ENCODE assay signal across 8 cellular contexts in the genomic region with DNA sequence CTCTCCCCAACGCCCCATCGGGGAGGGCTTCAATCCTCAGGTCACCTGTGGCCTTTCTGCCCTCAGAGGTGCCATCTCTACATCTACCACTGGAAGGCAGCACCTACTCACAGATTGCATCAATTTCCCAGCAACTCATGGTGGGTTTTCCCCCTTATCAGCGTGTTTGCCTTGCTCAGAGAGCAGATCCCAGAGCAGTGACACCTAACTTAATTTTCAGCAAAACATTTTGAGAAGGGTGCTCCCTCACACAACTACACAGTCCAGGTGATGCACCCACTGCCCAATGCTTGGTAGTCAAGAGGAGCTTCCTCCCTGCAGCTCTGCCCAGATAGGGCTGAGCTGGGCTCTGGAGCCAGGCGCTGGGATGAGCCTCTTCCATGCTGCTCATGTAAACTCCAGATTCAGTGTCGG. TPM values are rescaled to one million over a fixed set of nuclear protein-coding genes. Genes with fewer than 3 reads are reported as not detected.
DNase-seq lines count a peak whose midpoint lies in the region; ATAC-seq and TF ChIP-seq lines count a peak whose summit lies in the region.

No MANE protein-coding gene starts in this region.

- H3K27ac ChIP-seq in esophagus squamous epithelium = no peak overlapping the region
- no peak overlapping the region for H3K27ac ChIP-seq in effector memory CD4-positive, alpha-beta T cell (ENCODE audit: insufficient read depth, low read length, poor library complexity, severe bottlenecking)

- no peak for TF ChIP-seq POLR2A in esophagus squamous epithelium (IDR thresholded peaks at IDR 0.05)

- DNase-seq in HPDE6-E6E7 (ENCODE audit: extremely low spot score) = peak; percentile 21
- no peak for DNase-seq in esophagus squamous epithelium (lab: John Stamatoyannopoulos, UW)
- DNase-seq in effector memory CD4-positive, alpha-beta T cell = no peak
- DNase-seq in KG1 (lab: John Stamatoyannopoulos, UW) = no peak
- DNase-seq in posterior cingulate gyrus = no peak
- DNase-seq in middle frontal gyrus (ENCODE audit: extremely low spot score, low spot score) = no peak

- peak; percentile 82 for ATAC-seq in GM21390 (IDR thresholded peaks at IDR 0.05; ENCODE audit: unreplicated experiment)

- 7 to 27% methylated on average over 4 of the region's 5 CpGs for WGBS in esophagus squamous epithelium, 2 donors

- no peaks in the 10 kb centered on the region for H3K36me3 ChIP-seq in esophagus squamous epithelium
- no peaks in the 10 kb centered on the region for H3K36me3 ChIP-seq in effector memory CD4-positive, alpha-beta T cell (ENCODE audit: control insufficient read depth, insufficient read depth, low read length)

- no peaks in the 10 kb centered on the region for H3K9me3 ChIP-seq in esophagus squamous epithelium
- H3K9me3 ChIP-seq in effector memory CD4-positive, alpha-beta T cell (ENCODE audit: control insufficient read depth, low read length) = no peaks in the 10 kb centered on the region

- H3K27me3 ChIP-seq in esophagus squamous epithelium = peaks cover 0 to 13% (median 0%) of the 10 kb centered on the region in 4 donors
- H3K27me3 ChIP-seq in effector memory CD4-positive, alpha-beta T cell (replicated peaks; ENCODE audit: control insufficient read depth, insufficient read depth, low read length, poor library complexity, severe bottlenecking) = no peaks in the 10 kb centered on the region

- no peaks in the 10 kb centered on the region for H3K4me1 ChIP-seq in esophagus squamous epithelium
- no peaks in the 10 kb centered on the region for H3K4me1 ChIP-seq in effector memory CD4-positive, alpha-beta T cell (ENCODE audit: control insufficient read depth, insufficient read depth, low read length, poor library complexity, severe bottlenecking)

- H3K4me3 ChIP-seq in esophagus squamous epithelium = no peak overlapping the region
- H3K4me3 ChIP-seq in effector memory CD4-positive, alpha-beta T cell (ENCODE audit: insufficient read depth, low read depth, low read length, poor library complexity, severe bottlenecking) = no peak overlapping the region

- peak; percentile 54 for TF ChIP-seq CTCF in GM12874 (IDR thresholded peaks at IDR 0.05; ENCODE audit: insufficient read depth, low read depth, low read length)
- TF ChIP-seq CTCF in esophagus squamous epithelium (IDR thresholded peaks at IDR 0.05) = peak in 5 of 6 experiments; percentile 21 to 76 (median 39)

- intact Hi-C loops in esophagus squamous epithelium (cut with DNase I) = no loop called here
- intact Hi-C loops in posterior cingulate gyrus (cut with DNase I) = no loop called here

RNA-seq across cellular contexts. Expression of gene PLG, which starts 48.2 kb away (rescaled TPM):
- not detected for total RNA-seq in esophagus squamous epithelium
